Comparison of ENCODE assay signal across 15 cellular contexts in genomic region chr7:98357751-98358161, GRCh38. TPM values are rescaled to one million over a fixed set of nuclear protein-coding genes. Genes with fewer than 3 reads are reported as not detected.
DNase-seq lines count a peak whose midpoint lies in the region; FAIRE-seq and TF ChIP-seq lines count a peak whose summit lies in the region.
"Had no signal": no experiment of that assay in that cellular context is flagged by ENCODE, and none has a peak within 500 bp of the region (broad histone marks: within the 10 kb centered on the region; RNA-seq: fewer than 3 reads in every experiment).

No MANE protein-coding gene starts in this region.

- no peaks in the 10 kb centered on the region for H3K27me3 ChIP-seq in small intestine (ENCODE audit: control insufficient read depth in 2 of 2, insufficient read depth in 2 of 2, low read length in 2 of 2)
- H3K27me3 ChIP-seq in effector memory CD4-positive, alpha-beta T cell (replicated peaks; ENCODE audit: control insufficient read depth, insufficient read depth, low read length, poor library complexity, severe bottlenecking): no peaks in the 10 kb centered on the region
- peaks cover 0 to 7% (median 0%) of the 10 kb centered on the region in 4 donors for H3K27me3 ChIP-seq in esophagus muscularis mucosa
- H3K27me3 ChIP-seq: tibial nerve had no signal

- intact Hi-C loops in esophagus muscularis mucosa (cut with DNase I): no loop called here

- H3K9me3 ChIP-seq in small intestine (ENCODE audit: control insufficient read depth, low read depth): no peaks in the 10 kb centered on the region
- no peaks in the 10 kb centered on the region for H3K9me3 ChIP-seq in effector memory CD4-positive, alpha-beta T cell (ENCODE audit: control insufficient read depth, low read length)
- H3K9me3 ChIP-seq in esophagus muscularis mucosa: no peaks in the 10 kb centered on the region
- H3K9me3 ChIP-seq: lower lobe of right lung, psoas muscle, tibial nerve had no signal

- DNase-seq in HS-5 (ENCODE audit: low read depth) (peak; percentile 37), SW 1271 (lab: John Stamatoyannopoulos, UW) (peak; percentile 63 to 90), fibroblast of the conjunctiva (ENCODE audit: low read depth) (peak; percentile 10), small intestine (peak; percentile 59), HT-29 (ENCODE audit: low spot score) (no peak), esophagus muscularis mucosa (ENCODE audit: extremely low spot score) (no peak)
- DNase-seq in effector memory CD4-positive, alpha-beta T cell: no peak
- DNase-seq in stimulated activated CD4-positive, alpha-beta T cell treated with anti-CD3 and anti-CD28 coated beads, Interleukin-4, amount 100 ng/mL, for 24 hours: no peak
- DNase-seq: activated T-cell treated with anti-CD3 and anti-CD28 coated beads for 4 hours; lower lobe of right lung; NCI-H146; NK-92 treated with Interleukin-12 subunit alpha and Interleukin-12 subunit beta, amount 100 ng/mL, for 24 hours; psoas muscle; T1000 had no signal

- H3K36me3 ChIP-seq in small intestine (ENCODE audit: control insufficient read depth in 2 of 2, insufficient read depth in 2 of 2, low read length in 2 of 2): no peaks in the 10 kb centered on the region
- no peaks in the 10 kb centered on the region for H3K36me3 ChIP-seq in effector memory CD4-positive, alpha-beta T cell (ENCODE audit: control insufficient read depth, insufficient read depth, low read length)
- no peaks in the 10 kb centered on the region for H3K36me3 ChIP-seq in esophagus muscularis mucosa
- H3K36me3 ChIP-seq: lower lobe of right lung, tibial nerve had no signal

- no peak for FAIRE-seq in small intestine (lab: Jason Lieb, UNC)

- H3K4me1 ChIP-seq in small intestine (ENCODE audit: control insufficient read depth in 2 of 2, insufficient read depth in 1 of 2, low read depth in 1 of 2, low read length in 1 of 2) (peaks cover 0 to 7% of the 10 kb centered on the region in 2 donors), esophagus muscularis mucosa (peaks cover 0 to 5% (median 3%) of the 10 kb centered on the region in 4 donors)
- H3K4me1 ChIP-seq in effector memory CD4-positive, alpha-beta T cell (ENCODE audit: control insufficient read depth, insufficient read depth, low read length, poor library complexity, severe bottlenecking): no peaks in the 10 kb centered on the region
- H3K4me1 ChIP-seq: psoas muscle, tibial nerve had no signal

- 63 to 68% (median 68%) methylated on average over 7 of the region's 7 CpGs for WGBS in small intestine, 3 donors
- WGBS in esophagus muscularis mucosa: 65% methylated on average over 7 of the region's 7 CpGs

- no peak for TF ChIP-seq CTCF in esophagus muscularis mucosa (IDR thresholded peaks at IDR 0.05)

- TF ChIP-seq POLR2A in esophagus muscularis mucosa (IDR thresholded peaks at IDR 0.05; ENCODE audit: low read depth): no peak

- H3K27ac ChIP-seq in small intestine (ENCODE audit: low read depth in 1 of 2, low read length in 1 of 2) (no peak overlapping the region), esophagus muscularis mucosa (replicated peaks in 1 of 4) (no peak overlapping the region)
- H3K27ac ChIP-seq in effector memory CD4-positive, alpha-beta T cell (ENCODE audit: insufficient read depth, low read length, poor library complexity, severe bottlenecking): no peak overlapping the region
- H3K27ac ChIP-seq: lower lobe of right lung, psoas muscle, tibial nerve had no signal

- H3K4me3 ChIP-seq in small intestine (ENCODE audit: low read depth in 1 of 2, low read length in 2 of 2) (no peak overlapping the region), esophagus muscularis mucosa (no peak overlapping the region)
- no peak overlapping the region for H3K4me3 ChIP-seq in effector memory CD4-positive, alpha-beta T cell (ENCODE audit: insufficient read depth, low read depth, low read length, poor library complexity, severe bottlenecking)
- H3K4me3 ChIP-seq: lower lobe of right lung, psoas muscle, tibial nerve had no signal

- no peak for TF ChIP-seq EP300 in esophagus muscularis mucosa (IDR thresholded peaks at IDR 0.05)

RNA-seq across cellular contexts. Expression of gene BAIAP2L1, which starts 43.1 kb away (rescaled TPM):
- 10 to 100 TPM; 23.8 to 51.4 (median 40.5) TPM for polyA plus RNA-seq in small intestine
- total RNA-seq in HT-29 (2014; rRNA removed; shearing (Covaris generic)): 46.2 and 48.0 TPM in 2 replicates
- 1 to 10 TPM in 3 of 4 donors, under 1 TPM in 1; 0.84 to 2.5 (median 1.6) TPM for total RNA-seq in esophagus muscularis mucosa

Comparison
In these comparisons a context has a peak if more than half of its experiments do, and no peak if none do; other contexts are left out.
1. DNase-seq: peak in HS-5 (single experiment), SW 1271 (2 of 2), fibroblast of the conjunctiva (single experiment) and small intestine (single experiment); none in effector memory CD4-positive, alpha-beta T cell (0 of 3), HT-29 (single experiment), stimulated activated CD4-positive, alpha-beta T cell treated with anti-CD3 and anti-CD28 coated beads, Interleukin-4, amount 100 ng/mL, for 24 hours (single experiment) and esophagus muscularis mucosa (single experiment).
2. RNA of gene BAIAP2L1, which starts 43.1 kb away (total RNA-seq): 46.2 to 48.0 TPM in HT-29; 0.84 to 2.5 TPM in esophagus muscularis mucosa; every median in the first group is over 10 times any median in the second.